ENCODE assay signal across 8 cellular contexts in the genomic region with DNA sequence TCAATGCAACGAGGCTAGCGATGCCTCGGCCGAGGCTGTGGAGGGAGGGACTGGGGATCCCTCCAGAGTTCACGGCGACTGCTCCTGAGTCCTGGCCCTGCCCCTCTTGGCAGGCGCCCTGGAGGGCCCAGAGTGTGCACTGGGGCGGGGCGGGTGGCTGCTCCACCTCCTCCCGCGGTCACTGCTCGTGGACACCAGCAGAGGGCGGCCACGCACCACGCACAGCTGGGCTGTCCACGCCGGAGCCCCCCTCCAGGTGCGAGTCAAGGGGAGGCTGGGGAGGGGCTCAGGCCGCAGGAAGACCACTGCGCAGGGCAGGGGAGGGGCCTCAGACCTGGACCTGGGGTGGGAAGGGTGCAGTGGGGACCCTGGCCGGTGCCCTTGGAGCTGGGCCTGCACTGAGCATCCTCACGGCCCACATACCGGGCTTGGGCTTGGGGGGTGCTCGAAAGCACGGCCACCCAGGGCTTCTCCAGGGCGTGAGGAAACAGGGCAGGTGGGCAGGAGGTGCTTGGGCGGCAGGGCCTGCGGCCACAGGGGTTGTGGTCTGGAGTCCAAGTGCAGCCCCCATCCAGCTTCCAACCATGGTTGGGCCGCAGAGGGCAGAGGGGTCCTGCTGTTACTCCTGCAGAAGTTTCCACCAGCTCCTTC. TPM values are rescaled to one million over a fixed set of nuclear protein-coding genes. Genes with fewer than 3 reads are reported as not detected.
DNase-seq lines count a peak whose midpoint lies in the region; ATAC-seq and TF ChIP-seq lines count a peak whose summit lies in the region.

No MANE protein-coding gene starts in this region.

- H4K20me1 ChIP-seq in GM23248 (ENCODE audit: insufficient read depth), result no peaks in the 10 kb centered on the region

- H3K4me3 Mint-ChIP-seq in WTC11, result no peak overlapping the region

- CTCF ChIA-PET in A673 (lab: Charles Lee) (interaction anchor here (0.6 kb wide), 1 partner anchor 603 kb away, joined by 6 read pairs; no protein-coding TSS in a partner anchor), WTC11 (lab: Charles Lee) (interaction anchor here (0.7 to 1.6 kb wide), 3 partner anchors 100 to 669 kb away, joined by 3 to 5 read pairs (median 3); no protein-coding TSS in a partner anchor)

- H3F3A ChIP-seq in GM23248 (ENCODE audit: insufficient read depth), result no peaks in the 10 kb centered on the region

- WGBS in GM23248 (ENCODE audit: low coverage in 1 of 2, low lambda C conversion rate in 2 of 2, missing lambda C conversion rate in 2 of 2), 2 experiments, result 11 to 14% methylated on average over 24 to 29 of the region's 29 CpGs

- in situ Hi-C loops in GM23248 (cut with MboI), result no loop called here
- in situ Hi-C loops in gastrocnemius medialis (cut with MboI; ENCODE audit: low sequenced_read_pairs in 4 of 4), result no loop called here

- H3K4me3 ChIP-seq in A673 (ENCODE audit: low read depth, low read length, poor library complexity, severe bottlenecking), result no peak overlapping the region
- H3K4me3 ChIP-seq in GM23248, result no peak overlapping the region
- H3K4me3 ChIP-seq in gastrocnemius medialis, result no peak overlapping the region

- H3K4me2 ChIP-seq in GM23248 (ENCODE audit: unreplicated experiment), result no peak overlapping the region

- H3K27ac Mint-ChIP-seq in WTC11, result no peak overlapping the region

- H3K9me2 ChIP-seq in GM23248 (ENCODE audit: insufficient read depth), result no peaks in the 10 kb centered on the region

- POLR2A ChIA-PET in A673 (lab: Charles Lee; ENCODE audit: low non-redundant PET), result no interaction called here
- POLR2A ChIA-PET in WTC11 (lab: Charles Lee), result no interaction called here

- H3K4me1 Mint-ChIP-seq in WTC11, result no peaks in the 10 kb centered on the region

- H3K36me3 ChIP-seq in A673 (ENCODE audit: insufficient read depth, low read length, poor library complexity, severe bottlenecking) (no peaks in the 10 kb centered on the region), GM23248 (ENCODE audit: low read depth) (no peaks in the 10 kb centered on the region), gastrocnemius medialis (no peaks in the 10 kb centered on the region)

- no TSS peak for BruUV-seq in A673 (replicated peaks; lab: Mats Ljungman, UMichigan)

- DNase-seq in A673 (ENCODE audit: low spot score), result peak; percentile 24
- DNase-seq in GM23248, result peak; percentile 24
- DNase-seq in WTC11 (ENCODE audit: low spot score), result peak; percentile 57
- peak; percentile 20 to 40 for DNase-seq in erythroblast (lab: John Stamatoyannopoulos, UW)
- DNase-seq in gastrocnemius medialis, result no peak
- no peak for DNase-seq in OCI-M2 (lab: John Stamatoyannopoulos, UW; ENCODE audit: unreplicated experiment)

- peak; percentile 58 for TF ChIP-seq CTCF in A673 (conservative IDR thresholded peaks at IDR 0.05; ENCODE audit: low read depth, low read length)
- TF ChIP-seq CTCF in WTC11 (IDR thresholded peaks at IDR 0.05), result peak; percentile 40; the same call in 1 of the 2 replicates
- TF ChIP-seq CTCF in gastrocnemius medialis (IDR thresholded peaks at IDR 0.05 in 4 of 5, conservative IDR thresholded peaks at IDR 0.05 in 1 of 5), result peak in 3 of 5 experiments; percentile 15 to 34 (median 16)

- H3K27me3 ChIP-seq in A673 (replicated peaks; ENCODE audit: insufficient read depth, low read depth, low read length, poor library complexity), result no peaks in the 10 kb centered on the region
- no peaks in the 10 kb centered on the region for H3K27me3 ChIP-seq in GM23248 (replicated peaks; ENCODE audit: insufficient read depth)
- peaks cover 5 to 15% (median 9%) of the 10 kb centered on the region in 3 donors for H3K27me3 ChIP-seq in gastrocnemius medialis

- TF ChIP-seq POLR2A in erythroblast (IDR thresholded peaks at IDR 0.05; ENCODE audit: low read length) (no peak), gastrocnemius medialis (IDR thresholded peaks at IDR 0.05) (no peak)

- no peak overlapping the region for H3K9ac ChIP-seq in GM23248

- no peaks in the 10 kb centered on the region for H3K9me3 ChIP-seq in A673 (ENCODE audit: low read depth, low read length, poor library complexity, severe bottlenecking)
- H3K9me3 ChIP-seq in GM23248 (ENCODE audit: low read depth), result no peaks in the 10 kb centered on the region
- no peaks in the 10 kb centered on the region for H3K9me3 ChIP-seq in gastrocnemius medialis

- ATAC-seq in WTC11, result peak; percentile 76
- ATAC-seq in gastrocnemius medialis, result no peak
- ATAC-seq in GM18498 (IDR thresholded peaks at IDR 0.05; ENCODE audit: unreplicated experiment), result no peak
- ATAC-seq in GM18868 (IDR thresholded peaks at IDR 0.05; ENCODE audit: unreplicated experiment), result no peak

- no peak overlapping the region for H2AFZ ChIP-seq in GM23248

- peaks cover 44% of the 10 kb centered on the region for H3K9me3 Mint-ChIP-seq in WTC11

- H3K36me3 Mint-ChIP-seq in WTC11, result peaks cover 40% of the 10 kb centered on the region

- H3K4me1 ChIP-seq in A673 (ENCODE audit: insufficient read depth, low read length, poor library complexity, severe bottlenecking) (no peaks in the 10 kb centered on the region), GM23248 (ENCODE audit: insufficient read depth) (no peaks in the 10 kb centered on the region), gastrocnemius medialis (no peaks in the 10 kb centered on the region)

- H3K27ac ChIP-seq in A673 (ENCODE audit: low read depth, low read length, poor library complexity, severe bottlenecking) (no peak overlapping the region), GM23248 (no peak overlapping the region), gastrocnemius medialis (no peak overlapping the region)

- H3K27me3 Mint-ChIP-seq in WTC11 (ENCODE audit: low read depth), result peaks cover 13% of the 10 kb centered on the region

- H3K79me2 ChIP-seq in GM23248 (ENCODE audit: insufficient read depth), result no peaks in the 10 kb centered on the region

- intact Hi-C loops in A673 (cut with micrococcal nuclease; ENCODE audit: unreplicated experiment), result loop anchor here (10.0 kb wide), 1 partner anchor 603 kb away; no protein-coding TSS in a partner anchor
- intact Hi-C loops in gastrocnemius medialis (cut with DNase I; ENCODE audit: low total_unique reads), result no loop called here

TF ChIP-seq in WTC11, 78 proteins besides CTCF, POLR2A, EP300 and RAD21 (continues in another document):
- no peak for TF ChIP-seq JUN (CRISPR knock-in tag; IDR thresholded peaks at IDR 0.05)
- no peak for TF ChIP-seq ZNF532 (CRISPR knock-in tag; IDR thresholded peaks at IDR 0.05; ENCODE audit: borderline replicate concordance)
- no peak for TF ChIP-seq ZNF232 (CRISPR knock-in tag; IDR thresholded peaks at IDR 0.05)
- TF ChIP-seq ZNF416 (CRISPR knock-in tag; IDR thresholded peaks at IDR 0.05), result no peak
- no peak for TF ChIP-seq HMGXB4 (CRISPR knock-in tag; IDR thresholded peaks at IDR 0.05)
- TF ChIP-seq NFATC4 (CRISPR knock-in tag; IDR thresholded peaks at IDR 0.05), result no peak

RNA-seq across cellular contexts. Expression of gene TTC34, which starts 20.6 kb away (rescaled TPM):
- 0.84 and 1.5 TPM in 2 replicates for total RNA-seq in A673 (2021)
- total RNA-seq in GM23248 (2014; rRNA removed; shearing (Covaris generic)), result 0.22 TPM in 1 of 2 replicates, not detected in the other
- 0.03 and 0.05 TPM in 2 replicates for polyA plus RNA-seq in GM23248 (2016; fragmentation: Nextera tagmentation; extraction: Ambion mirVana)
- 0.39 to 0.61 TPM (median 0.44 TPM) in 3 replicates for total RNA-seq in WTC11 (2021)
- not detected for total RNA-seq in gastrocnemius medialis

Comparison
In these comparisons a context has a peak if more than half of its experiments do, and no peak if none do; other contexts are left out.
1. DNase-seq: peak in A673 (single experiment), GM23248 (single experiment), WTC11 (single experiment) and erythroblast (2 of 2); none in gastrocnemius medialis (0 of 2) and OCI-M2 (single experiment).
2. Peak in every context shown above with its lines, with median percentiles within 50 percentile points of each other: CTCF ChIP-seq.